20 cellular contexts compared by ENCODE assay signal in the genomic region with DNA sequence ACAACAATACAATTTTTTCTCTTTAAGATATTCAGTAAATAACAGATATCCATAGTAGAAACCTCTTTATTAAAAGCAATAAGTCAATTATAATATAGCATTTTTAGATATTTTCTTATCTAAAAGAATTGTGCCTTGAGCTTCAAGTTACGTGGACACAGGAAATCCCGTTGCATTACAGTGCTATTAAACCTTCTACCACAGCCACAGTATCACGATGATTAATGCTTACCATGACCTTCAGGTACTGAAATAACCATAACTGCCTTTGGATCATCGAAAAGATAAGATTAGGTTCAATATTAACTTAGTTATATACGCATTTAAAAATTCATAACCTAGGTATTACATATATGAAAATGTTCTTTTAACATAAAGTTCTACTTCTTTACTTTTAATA.
"Had no signal": no experiment of that assay in that cellular context is flagged by ENCODE, and none has a peak within 500 bp of the region (broad histone marks: within the 10 kb centered on the region; RNA-seq: fewer than 3 reads in every experiment).

No MANE protein-coding gene starts in this region.

- H3K9ac ChIP-seq: parathyroid adenoma had no signal

- H3K27ac ChIP-seq: epithelial cell of prostate, heart right ventricle, left ventricle myocardium inferior, parathyroid adenoma, sigmoid colon, stomach, testis, upper lobe of left lung had no signal

- H2AFZ ChIP-seq: parathyroid adenoma had no signal

- H3K4me3 ChIP-seq: body of pancreas, gastrocnemius medialis, heart right ventricle, left ventricle myocardium inferior, sigmoid colon, stomach, testis, upper lobe of left lung had no signal

- H3K9me3 ChIP-seq: body of pancreas, gastrocnemius medialis, left ventricle myocardium inferior, sigmoid colon, stomach, testis, upper lobe of left lung had no signal

- H3K4me1 ChIP-seq: left ventricle myocardium inferior, parathyroid adenoma, sigmoid colon, testis, upper lobe of left lung had no signal

- H3K27me3 ChIP-seq: body of pancreas, gastrocnemius medialis, heart right ventricle, sigmoid colon, stomach, testis, upper lobe of left lung had no signal

- DNase-seq: activated CD4-positive, alpha-beta T cell treated with anti-CD3 and anti-CD28 coated beads, Interleukin-2, amount 50 U/mL, for 48 hours; activated CD4-positive, CD25-positive, alpha-beta regulatory T cell treated with anti-CD3 and anti-CD28 coated beads, Interleukin-2, amount 50 U/mL, for 72 hours; activated effector memory CD4-positive, alpha-beta T cell treated with anti-CD3 and anti-CD28 coated beads, Interleukin-2, amount 50 U/mL, for 16 hours; activated T-cell treated with anti-CD3 and anti-CD28 coated beads, Interleukin-2, amount 50 U/mL, for 1 hour; amniotic stem cell; body of pancreas; effector memory CD4-positive, alpha-beta T cell; heart right ventricle; islet precursor cell; left ventricle myocardium inferior; naive thymus-derived CD8-positive, alpha-beta T cell; sigmoid colon; stimulated activated CD4-positive, alpha-beta T cell treated with anti-CD3 and anti-CD28 coated beads, Interleukin-1b, Interleukin-23, amount 100 ng/mL, for 48 hours; stomach; testis; upper lobe of left lung had no signal

- H3K79me2 ChIP-seq: parathyroid adenoma had no signal

- ATAC-seq: activated naive CD4-positive, alpha-beta T cell treated with anti-CD3 and anti-CD28 coated beads, Interleukin-2, amount 50 U/mL, for 72 hours; body of pancreas; gastrocnemius medialis; heart right ventricle; naive thymus-derived CD8-positive, alpha-beta T cell had no signal
